Comparison of ENCODE assay signal across 27 cellular contexts in the genomic region with DNA sequence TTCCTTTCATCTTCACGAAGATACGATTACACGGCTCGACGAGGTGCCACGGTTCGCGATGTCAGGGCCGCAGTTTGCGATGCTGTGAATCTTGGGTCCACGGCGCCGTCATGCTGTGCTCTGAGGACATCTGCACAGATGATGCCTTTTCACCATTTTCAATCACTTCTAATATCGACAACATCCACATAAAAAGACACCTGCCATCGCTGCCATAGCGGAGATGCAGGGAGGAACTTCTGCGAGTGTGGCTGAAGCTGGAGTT.
"Had no signal": no experiment of that assay in that cellular context is flagged by ENCODE, and none has a peak within 500 bp of the region (broad histone marks: within the 10 kb centered on the region; RNA-seq: fewer than 3 reads in every experiment).

No MANE protein-coding gene starts in this region.

- H3K4me1 Mint-ChIP-seq: central memory CD8-positive, alpha-beta T cell; natural killer cell had no signal

- H3K9me3 Mint-ChIP-seq: activated naive CD4-positive, alpha-beta T cell treated with anti-CD3 and anti-CD28 coated beads, Interleukin-2, amount 50 U/mL, for 72 hours; activated T-cell treated with anti-CD3 and anti-CD28 coated beads, Interleukin-2, amount 50 U/mL, for 72 hours; central memory CD8-positive, alpha-beta T cell; natural killer cell; stimulated activated naive B cell treated with anti-CD40 and anti-IgM and Interleukin-4, amounts not matched to agents 10 μg/mL and 1 μg/mL and 100 μg/mL, for 72 hours; T-helper 2 cell treated with Interferon-gamma antibody and Interleukin-4, amounts not matched to agents 5 μg/mL and 100 μg/mL, for 36 hours had no signal

- DNase-seq: activated CD4-positive, alpha-beta T cell treated with anti-CD3 and anti-CD28 coated beads for 36 hours; activated CD4-positive, CD25-positive, alpha-beta regulatory T cell; activated CD8-positive, alpha-beta T cell treated with anti-CD3 and anti-CD28 coated beads, Interleukin-2, amount 10 ng/mL, durations not matched to agents 7 days and 5 days; activated naive CD4-positive, alpha-beta T cell; activated T-cell treated with anti-CD3 and anti-CD28 coated beads for 4 hours; activated T-cell treated with anti-CD3 and anti-CD28 coated beads, Interleukin-2, amount 50 U/mL, for 72 hours; effector CD8-positive, alpha-beta T cell; gastrocnemius medialis; glutamatergic neuron; left lung; lower lobe of right lung; mesenchymal stem cell; natural killer cell; nucleus accumbens; psoas muscle; stimulated activated CD4-positive, alpha-beta T cell treated with anti-CD3 and anti-CD28 coated beads, Interleukin-15, amount 100 ng/mL, for 24 hours; stimulated activated CD4-positive, alpha-beta T cell treated with anti-CD3 and anti-CD28 coated beads, Interleukin-2, amount 100 ng/mL, for 24 hours; stimulated activated naive B cell treated with anti-CD40 and anti-IgM and Interleukin-4, amounts not matched to agents 10 μg/mL and 1 μg/mL and 100 μg/mL, for 72 hours; stomach; T-helper 1 cell; thyroid gland; upper lobe of right lung had no signal

- H3K4me3 Mint-ChIP-seq: activated CD4-positive, alpha-beta T cell treated with anti-CD3 and anti-CD28 coated beads for 36 hours; activated CD8-positive, alpha-beta T cell treated with anti-CD3 and anti-CD28 coated beads, Interleukin-2, amount 10 ng/mL, durations not matched to agents 7 days and 5 days; activated T-cell treated with anti-CD3 and anti-CD28 coated beads, Interleukin-2, amount 50 U/mL, for 72 hours; central memory CD8-positive, alpha-beta T cell; natural killer cell; stimulated activated naive B cell treated with anti-CD40 and anti-IgM and Interleukin-4, amounts not matched to agents 10 μg/mL and 1 μg/mL and 100 μg/mL, for 72 hours; T-helper 2 cell treated with Interferon-gamma antibody and Interleukin-4, amounts not matched to agents 5 μg/mL and 100 μg/mL, for 36 hours had no signal

- H3K27ac Mint-ChIP-seq: activated CD4-positive, alpha-beta T cell treated with anti-CD3 and anti-CD28 coated beads for 36 hours; activated CD8-positive, alpha-beta T cell treated with anti-CD3 and anti-CD28 coated beads, Interleukin-2, amount 10 ng/mL, durations not matched to agents 7 days and 5 days; activated naive CD4-positive, alpha-beta T cell treated with anti-CD3 and anti-CD28 coated beads, Interleukin-2, amount 50 U/mL, for 72 hours; activated T-cell treated with anti-CD3 and anti-CD28 coated beads, Interleukin-2, amount 50 U/mL, for 72 hours; natural killer cell; stimulated activated naive B cell treated with anti-CD40 and anti-IgM and Interleukin-4, amounts not matched to agents 10 μg/mL and 1 μg/mL and 100 μg/mL, for 72 hours; T-helper 2 cell treated with Interferon-gamma antibody and Interleukin-4, amounts not matched to agents 5 μg/mL and 100 μg/mL, for 36 hours had no signal

- H3K27ac ChIP-seq: breast epithelium, gastrocnemius medialis, left lung, lower lobe of right lung, pancreas, psoas muscle, stomach, thyroid gland, upper lobe of right lung had no signal

- H3K4me3 ChIP-seq: breast epithelium, gastrocnemius medialis, left lung, lower lobe of right lung, pancreas, psoas muscle, stomach, thyroid gland, upper lobe of right lung had no signal

- H3K36me3 Mint-ChIP-seq: activated naive CD4-positive, alpha-beta T cell treated with anti-CD3 and anti-CD28 coated beads, Interleukin-2, amount 50 U/mL, for 72 hours; natural killer cell had no signal

- H3K27me3 ChIP-seq: breast epithelium, gastrocnemius medialis, left lung, pancreas, stomach, thyroid gland, upper lobe of right lung had no signal

- H3K4me1 ChIP-seq: breast epithelium, left lung, lower lobe of right lung, pancreas, psoas muscle, thyroid gland, upper lobe of right lung had no signal

- H3K27me3 Mint-ChIP-seq: activated CD4-positive, alpha-beta T cell treated with anti-CD3 and anti-CD28 coated beads for 36 hours; central memory CD8-positive, alpha-beta T cell; stimulated activated naive B cell treated with anti-CD40 and anti-IgM and Interleukin-4, amounts not matched to agents 10 μg/mL and 1 μg/mL and 100 μg/mL, for 72 hours had no signal

- H3K9me3 ChIP-seq: breast epithelium, gastrocnemius medialis, left lung, lower lobe of right lung, pancreas, psoas muscle, stomach, thyroid gland, upper lobe of right lung had no signal

- H3K36me3 ChIP-seq: breast epithelium, pancreas, thyroid gland had no signal
